8 cellular contexts compared by ENCODE assay signal in genomic region chr11:46700251-46701077, GRCh38. TPM values are rescaled to one million over a fixed set of nuclear protein-coding genes. Genes with fewer than 3 reads are reported as not detected.
DNase-seq lines count a peak whose midpoint lies in the region; ATAC-seq and TF ChIP-seq lines count a peak whose summit lies in the region.

Gene ARHGAP1 (minus strand): TSS chr11:46700619. CDS start chr11:46696107, 4,512 bp downstream.
Gene ZNF408 (plus strand): TSS chr11:46701031. CDS start chr11:46701048, 17 bp downstream.

- H3K4me2 ChIP-seq in KMS-11: peak within 1 kb of the TSS; percentile 98

- ATAC-seq in GM21737 (IDR thresholded peaks at IDR 0.05; ENCODE audit: unreplicated experiment): peak; percentile 88
- peak; percentile 97 for ATAC-seq in esophagus mucosa

- H3K4me3 ChIP-seq in KMS-11 (IDR thresholded peaks at IDR 0.05; ENCODE audit: insufficient read depth, low read depth, low read length) (no peak within 1 kb of the TSS), Peyer's patch (peak within 1 kb of the TSS; percentile 74 to 96 (median 82)), muscle layer of colon (ENCODE audit: low read depth in 1 of 2, low read length in 2 of 2) (peak within 1 kb of the TSS; percentile 98 to 99)

- peak within 1 kb of the TSS; percentile 52 for H3K27ac ChIP-seq in KMS-11
- H3K27ac ChIP-seq in Peyer's patch: peak within 1 kb of the TSS; percentile 79 to 93 (median 84)
- H3K27ac ChIP-seq in muscle layer of colon (ENCODE audit: low read depth, low read length): peak within 1 kb of the TSS; percentile 85

- peak within 1 kb of the TSS; percentile 75 for H3K9ac ChIP-seq in KMS-11
- peak within 1 kb of the TSS; percentile 57 for H3K9ac ChIP-seq in muscle layer of colon (ENCODE audit: low read length)

- H3K27me3 ChIP-seq in KMS-11 (ENCODE audit: insufficient read depth, low read depth): no peaks in the 10 kb centered on the region
- H3K27me3 ChIP-seq in Peyer's patch: no peaks in the 10 kb centered on the region
- H3K27me3 ChIP-seq in muscle layer of colon (ENCODE audit: control insufficient read depth in 1 of 2, insufficient read depth in 2 of 2, low read length in 2 of 2): no peaks in the 10 kb centered on the region

- H3K36me3 ChIP-seq in KMS-11 (ENCODE audit: insufficient read depth): no peaks in the 10 kb centered on the region
- H3K36me3 ChIP-seq in Peyer's patch: peaks cover 0 to 44% (median 0%) of the 10 kb centered on the region in 3 donors
- H3K36me3 ChIP-seq in muscle layer of colon (ENCODE audit: insufficient read depth, low read length): peaks cover 38% of the 10 kb centered on the region

- TF ChIP-seq POLR2A in Peyer's patch (IDR thresholded peaks at IDR 0.05): peak; percentile 95 to 96

- DNase-seq in DMS53 treated with DMSO at 0.1 percent for 48 hours (lab: John Stamatoyannopoulos, UW; ENCODE audit: unreplicated experiment) (peak; percentile 89), Peyer's patch (peak; percentile 99 to 100 (median 100))
- DNase-seq in activated T-cell treated with anti-CD3 and anti-CD28 coated beads, Interleukin-2, amount 50 U/mL, for 48 hours: peak; percentile 99
- DNase-seq in stimulated activated CD8-positive, alpha-beta memory T cell treated with anti-CD3 and anti-CD28 coated beads, Interleukin-7, amount 100 ng/mL, for 24 hours (ENCODE audit: low read depth): peak; percentile 99

- no peaks in the 10 kb centered on the region for H4K20me1 ChIP-seq in KMS-11 (ENCODE audit: insufficient read depth)

- no peaks in the 10 kb centered on the region for H3K9me3 ChIP-seq in Peyer's patch
- H3K9me3 ChIP-seq in muscle layer of colon (ENCODE audit: low read length): no peaks in the 10 kb centered on the region

- peaks cover 45% of the 10 kb centered on the region for H3K79me2 ChIP-seq in KMS-11 (ENCODE audit: insufficient read depth, low read depth)

- TF ChIP-seq CTCF in KMS-11 (conservative IDR thresholded peaks at IDR 0.05; ENCODE audit: low read depth, low read length) (no peak), Peyer's patch (IDR thresholded peaks at IDR 0.05) (no peak)

- peaks cover 31% of the 10 kb centered on the region for H3K4me1 ChIP-seq in KMS-11 (ENCODE audit: low read depth, poor library complexity, severe bottlenecking)
- peaks cover 0 to 47% (median 4%) of the 10 kb centered on the region in 4 donors for H3K4me1 ChIP-seq in Peyer's patch
- H3K4me1 ChIP-seq in muscle layer of colon (ENCODE audit: insufficient read depth, low read length): peaks cover 53% of the 10 kb centered on the region

- H2AFZ ChIP-seq in KMS-11 (ENCODE audit: low read depth): peak within 1 kb of the TSS; percentile 76

RNA-seq across cellular contexts. Expression of gene ARHGAP1, which starts in this region (rescaled TPM):
- total RNA-seq in Peyer's patch (10 to 100 TPM; 52.0 to 85.8 (median 62.7) TPM), esophagus mucosa (88.7 TPM)

RNA-seq across cellular contexts. Expression of gene ZNF408, which starts in this region (rescaled TPM):
- 10 to 100 TPM in 1 of 4 donors, 1 to 10 TPM in 3; 6.3 to 20.0 (median 8.4) TPM for total RNA-seq in Peyer's patch
- total RNA-seq in esophagus mucosa: 6.7 TPM
